ENCODE assay signal across 13 cellular contexts in genomic region chr2:160952462-160952861, GRCh38.
DNase-seq lines count a peak whose midpoint lies in the region; ATAC-seq lines count a peak whose summit lies in the region.
"Had no signal": no experiment of that assay in that cellular context is flagged by ENCODE, and none has a peak within 500 bp of the region (broad histone marks: within the 10 kb centered on the region; RNA-seq: fewer than 3 reads in every experiment).

No MANE protein-coding gene starts in this region.

- H3K4me1 Mint-ChIP-seq in T-cell = no peaks in the 10 kb centered on the region
- H3K4me1 Mint-ChIP-seq: activated CD4-positive, alpha-beta T cell treated with anti-CD3 and anti-CD28 coated beads, Interleukin-2, amount 10 ng/mL, durations not matched to agents 7 days and 5 days; CD14-positive monocyte had no signal

- no peaks in the 10 kb centered on the region for H3K9me3 Mint-ChIP-seq in T-cell

- POLR2A ChIA-PET in T-cell (lab: Charles Lee) = no interaction called here

- peak overlapping the region; percentile 25 for H3K4me3 ChIP-seq in skeletal muscle cell (ENCODE audit: low read depth, low read length)
- H3K4me3 ChIP-seq: pancreas had no signal

- H3K27me3 Mint-ChIP-seq in T-cell = no peaks in the 10 kb centered on the region
- H3K27me3 Mint-ChIP-seq: activated CD4-positive, alpha-beta T cell treated with anti-CD3 and anti-CD28 coated beads, Interleukin-2, amount 10 ng/mL, durations not matched to agents 7 days and 5 days had no signal

- H3K27ac Mint-ChIP-seq in T-cell = no peak overlapping the region
- H3K27ac Mint-ChIP-seq: activated CD4-positive, alpha-beta T cell treated with anti-CD3 and anti-CD28 coated beads, Interleukin-2, amount 10 ng/mL, durations not matched to agents 7 days and 5 days; CD14-positive monocyte had no signal

- DNase-seq in EH (ENCODE audit: low read depth) (peak; percentile 19), cerebellum (ENCODE audit: low spot score) (peak; percentile 26), kidney tubule cell (ENCODE audit: low spot score) (peak; percentile 15), skeletal muscle cell (ENCODE audit: low read depth) (no peak), T-cell (no peak)
- DNase-seq: activated CD4-positive, alpha-beta T cell treated with anti-CD3 and anti-CD28 coated beads, Interleukin-2, amount 10 ng/mL, durations not matched to agents 7 days and 5 days; NCI-H526 treated with DMSO at 0.1 percent for 48 hours; pancreas had no signal

- H3K4me3 Mint-ChIP-seq in T-cell = no peak overlapping the region
- H3K4me3 Mint-ChIP-seq: activated CD4-positive, alpha-beta T cell treated with anti-CD3 and anti-CD28 coated beads, Interleukin-2, amount 10 ng/mL, durations not matched to agents 7 days and 5 days; CD14-positive monocyte had no signal

- CTCF ChIA-PET in T-cell (lab: Charles Lee) = no interaction called here

- no peaks in the 10 kb centered on the region for H3K36me3 Mint-ChIP-seq in T-cell
- H3K36me3 Mint-ChIP-seq: CD14-positive monocyte had no signal

- no peak for ATAC-seq in T-cell (replicated peaks in 1 of 4)
- no peak for ATAC-seq in HG03097 (IDR thresholded peaks at IDR 0.05; ENCODE audit: low FRiP score, unreplicated experiment)
- no peak for ATAC-seq in HG03432 (IDR thresholded peaks at IDR 0.05; ENCODE audit: unreplicated experiment)
- no peak for ATAC-seq in HG02763 (IDR thresholded peaks at IDR 0.05; ENCODE audit: unreplicated experiment)
- ATAC-seq: HCT116, pancreas had no signal

Comparison
In these comparisons a context has a peak if more than half of its experiments do, and no peak if none do; other contexts are left out.
1. DNase-seq: peak in EH (single experiment), cerebellum (single experiment) and kidney tubule cell (single experiment); none in skeletal muscle cell (single experiment) and T-cell (0 of 34).